ENCODE assay signal across 21 cellular contexts in the genomic region with DNA sequence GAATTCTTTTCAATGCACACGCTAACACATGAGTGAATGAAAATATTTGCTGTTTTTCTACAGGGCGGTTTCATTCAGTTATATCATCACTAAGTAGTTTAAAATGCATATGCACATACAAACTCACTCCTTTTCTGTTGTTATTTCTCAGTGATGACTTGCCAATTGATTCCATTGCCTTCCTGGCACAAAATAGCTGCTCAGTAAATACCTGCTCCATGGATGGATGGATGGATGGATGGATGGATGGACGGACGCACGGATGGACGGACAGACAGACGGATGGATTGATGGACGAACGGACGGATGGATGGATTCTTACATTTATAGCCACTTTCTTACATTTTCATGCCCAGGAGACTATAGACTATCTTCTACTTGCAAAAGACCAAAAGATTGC. TPM values are rescaled to one million over a fixed set of nuclear protein-coding genes. Genes with fewer than 3 reads are reported as not detected.
"Had no signal": no experiment of that assay in that cellular context is flagged by ENCODE, and none has a peak within 500 bp of the region (broad histone marks: within the 10 kb centered on the region; RNA-seq: fewer than 3 reads in every experiment).

No MANE protein-coding gene starts in this region.

- H3K9me3 ChIP-seq: body of pancreas, lower lobe of right lung, mucosa of descending colon, right lobe of liver, tibial artery had no signal

- DNase-seq: activated CD4-positive, alpha-beta T cell treated with anti-CD3 and anti-CD28 coated beads, Interleukin-2, amount 50 U/mL, for 48 hours; activated gamma-delta T cell; activated T-cell treated with anti-CD3 and anti-CD28 coated beads, Interleukin-2, amount 50 U/mL, for 72 hours; anterior cingulate cortex; body of pancreas; effector CD4-positive, alpha-beta T cell; glutamatergic neuron; immature natural killer cell; lower lobe of right lung; mesendoderm; naive B cell; stimulated activated CD4-positive, alpha-beta T cell treated with anti-CD3 and anti-CD28 coated beads, Interleukin-1b, Interleukin-23, amount 100 ng/mL, for 48 hours had no signal

- H3K4me3 Mint-ChIP-seq: dendritic cell treated with granulocyte-macrophage colony-stimulating factor and Interleukin-4, amounts not matched to agents 40 ng/mL and 50 ng/mL, for 4 days; immature natural killer cell; neural progenitor cell; stimulated activated naive CD8-positive, alpha-beta T cell treated with anti-CD3 and anti-CD28 coated beads, Interleukin-15, Interleukin-2, amounts not matched to agents 100 ng/mL and 50 ng/mL, for 24 hours had no signal

- H3K27ac Mint-ChIP-seq: activated T-cell treated with anti-CD3 and anti-CD28 coated beads, Interleukin-2, amount 50 U/mL, for 72 hours; dendritic cell treated with granulocyte-macrophage colony-stimulating factor and Interleukin-4, amounts not matched to agents 40 ng/mL and 50 ng/mL, for 4 days; immature natural killer cell; naive B cell; neural progenitor cell; stimulated activated naive CD8-positive, alpha-beta T cell treated with anti-CD3 and anti-CD28 coated beads, Interleukin-15, Interleukin-2, amounts not matched to agents 100 ng/mL and 50 ng/mL, for 24 hours had no signal

- H3K36me3 ChIP-seq: lower lobe of right lung, neural progenitor cell, right lobe of liver, tibial artery had no signal

- H3K27me3 ChIP-seq: body of pancreas, hepatocyte, neural progenitor cell, right lobe of liver had no signal

- H3K36me3 Mint-ChIP-seq: immature natural killer cell, naive B cell, neural progenitor cell had no signal

- H3K4me3 ChIP-seq: body of pancreas, hepatocyte, lower lobe of right lung, mucosa of descending colon, neural progenitor cell, right lobe of liver, skin epidermis, tibial artery had no signal

- H3K9me3 Mint-ChIP-seq: dendritic cell treated with granulocyte-macrophage colony-stimulating factor and Interleukin-4, amounts not matched to agents 40 ng/mL and 50 ng/mL, for 4 days; immature natural killer cell; naive B cell; neural progenitor cell; stimulated activated naive CD8-positive, alpha-beta T cell treated with anti-CD3 and anti-CD28 coated beads, Interleukin-15, Interleukin-2, amounts not matched to agents 100 ng/mL and 50 ng/mL, for 24 hours had no signal

- H2AFZ ChIP-seq: hepatocyte, neural progenitor cell had no signal

- H3K27ac ChIP-seq: body of pancreas, hepatocyte, lower lobe of right lung, neural progenitor cell, right lobe of liver, skin epidermis, tibial artery had no signal

- H3K4me2 ChIP-seq: hepatocyte, neural progenitor cell had no signal

- H3K79me2 ChIP-seq: hepatocyte had no signal

- ATAC-seq: activated T-cell treated with anti-CD3 and anti-CD28 coated beads, Interleukin-2, amount 50 U/mL, for 72 hours; body of pancreas; left lobe of liver; right lobe of liver had no signal

- H3K27me3 Mint-ChIP-seq: stimulated activated naive CD8-positive, alpha-beta T cell treated with anti-CD3 and anti-CD28 coated beads, Interleukin-15, Interleukin-2, amounts not matched to agents 100 ng/mL and 50 ng/mL, for 24 hours had no signal

- H3K4me1 ChIP-seq: body of pancreas, lower lobe of right lung, neural progenitor cell, right lobe of liver, tibial artery had no signal

RNA-seq across cellular contexts. Expression of a gene that starts 23.7 kb away (rescaled TPM):
- total RNA-seq: body of pancreas had no signal
